Comparison of ENCODE assay signal across 8 cellular contexts in the genomic region with DNA sequence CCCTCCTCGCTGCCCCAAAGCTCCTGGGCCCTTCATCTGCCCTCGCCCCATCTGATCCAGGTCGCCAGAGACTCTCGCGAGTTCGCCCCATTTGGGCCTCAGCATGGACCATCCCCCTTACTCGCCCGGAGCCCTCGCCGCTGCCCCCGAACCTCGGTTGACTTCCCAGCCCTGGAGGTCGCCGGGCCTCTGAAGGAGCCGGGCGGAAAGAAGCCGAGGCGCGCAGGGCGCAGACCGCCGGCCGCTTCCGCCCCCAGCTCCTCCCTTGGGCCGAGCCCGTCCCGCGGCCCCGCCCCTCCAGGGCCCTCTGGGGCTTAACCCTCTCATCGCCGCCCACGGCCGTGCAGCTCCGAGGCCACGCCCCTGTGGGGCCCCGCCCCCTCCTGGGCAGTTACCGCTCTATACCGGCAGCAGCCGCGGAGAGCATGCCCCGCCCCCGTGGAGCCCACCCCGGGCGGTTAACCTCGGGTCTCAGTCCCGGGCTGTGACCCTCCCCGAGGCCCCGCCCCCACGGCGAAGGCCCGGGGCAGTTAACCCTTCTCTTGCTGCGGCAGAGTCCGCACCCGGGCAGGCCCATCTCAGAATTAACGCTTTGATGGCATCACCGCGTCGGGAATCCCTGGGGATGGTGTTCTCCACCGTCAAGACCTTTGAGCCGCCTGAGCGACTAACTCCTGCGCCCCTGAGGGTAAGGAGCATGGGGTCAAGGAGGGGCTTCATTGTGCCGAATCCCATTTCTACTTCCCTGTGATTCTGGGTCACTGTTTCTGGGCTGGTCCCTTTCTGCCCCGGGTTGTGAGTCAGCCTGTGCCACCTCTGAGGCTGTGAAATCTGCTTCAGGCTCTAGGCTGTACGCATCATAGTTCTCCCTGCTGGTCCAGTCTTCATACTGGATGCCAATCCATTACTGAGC. TPM values are rescaled to one million over a fixed set of nuclear protein-coding genes. Genes with fewer than 3 reads are reported as not detected.
DNase-seq lines count a peak whose midpoint lies in the region; ATAC-seq and TF ChIP-seq lines count a peak whose summit lies in the region.

A gene with protein sequence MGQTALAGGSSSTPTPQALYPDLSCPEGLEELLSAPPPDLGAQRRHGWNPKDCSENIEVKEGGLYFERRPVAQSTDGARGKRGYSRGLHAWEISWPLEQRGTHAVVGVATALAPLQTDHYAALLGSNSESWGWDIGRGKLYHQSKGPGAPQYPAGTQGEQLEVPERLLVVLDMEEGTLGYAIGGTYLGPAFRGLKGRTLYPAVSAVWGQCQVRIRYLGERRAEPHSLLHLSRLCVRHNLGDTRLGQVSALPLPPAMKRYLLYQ (minus strand): TSS at position 210 of the 913 bp plus-strand sequence. CDS start 402 bp downstream, outside the sequence.

- H3K36me3 Mint-ChIP-seq in activated CD4-positive, alpha-beta T cell treated with anti-CD3 and anti-CD28 coated beads, Interleukin-2, amount 10 ng/mL, durations not matched to agents 7 days and 5 days (ENCODE audit: low read depth), result peaks cover 52% of the 10 kb centered on the region

- DNase-seq in C1 segment of cervical spinal cord (lab: John Stamatoyannopoulos, UW), result peak; percentile 52 to 95 (median 84)
- peak; percentile 96 for DNase-seq in NCI-H748 (lab: John Stamatoyannopoulos, UW; ENCODE audit: unreplicated experiment)
- peak; percentile 99 for DNase-seq in activated CD4-positive, alpha-beta T cell treated with anti-CD3 and anti-CD28 coated beads, Interleukin-2, amount 10 ng/mL, durations not matched to agents 7 days and 5 days
- peak; percentile 98 for DNase-seq in coronary artery (ENCODE audit: low spot score)
- DNase-seq in left lobe of liver (ENCODE audit: low spot score), result peak; percentile 99
- DNase-seq in stimulated activated CD4-positive, alpha-beta T cell treated with anti-CD3 and anti-CD28 coated beads, Interleukin-2, amount 100 ng/mL, for 24 hours, result peak; percentile 100

- POLR2A ChIA-PET in activated CD4-positive, alpha-beta T cell treated with anti-CD3 and anti-CD28 coated beads, Interleukin-2, amount 10 ng/mL, durations not matched to agents 7 days and 5 days (lab: Charles Lee), result interaction anchor here (0.8 to 2.8 kb wide), 6 partner anchors 18 to 84 kb away, joined by 3 to 23 read pairs (median 4); a partner anchor contains a TSS

- no peaks in the 10 kb centered on the region for H3K9me3 Mint-ChIP-seq in activated CD4-positive, alpha-beta T cell treated with anti-CD3 and anti-CD28 coated beads, Interleukin-2, amount 10 ng/mL, durations not matched to agents 7 days and 5 days

- peak within 1 kb of the TSS; percentile 91 to 95 for H3K27ac ChIP-seq in coronary artery

- peaks cover 60% of the 10 kb centered on the region for H3K4me1 Mint-ChIP-seq in activated CD4-positive, alpha-beta T cell treated with anti-CD3 and anti-CD28 coated beads, Interleukin-2, amount 10 ng/mL, durations not matched to agents 7 days and 5 days

- no peaks in the 10 kb centered on the region for H3K27me3 Mint-ChIP-seq in activated CD4-positive, alpha-beta T cell treated with anti-CD3 and anti-CD28 coated beads, Interleukin-2, amount 10 ng/mL, durations not matched to agents 7 days and 5 days

- CTCF ChIA-PET in activated CD4-positive, alpha-beta T cell treated with anti-CD3 and anti-CD28 coated beads, Interleukin-2, amount 10 ng/mL, durations not matched to agents 7 days and 5 days (lab: Charles Lee), result interaction anchor here (0.6 to 5.1 kb wide), 58 partner anchors 9 to 1173 kb away, joined by 3 to 55 read pairs (median 5); a partner anchor contains a TSS

- no peak for TF ChIP-seq CTCF in coronary artery (IDR thresholded peaks at IDR 0.05)

- peak within 1 kb of the TSS; percentile 78 for H3K4me3 Mint-ChIP-seq in activated CD4-positive, alpha-beta T cell treated with anti-CD3 and anti-CD28 coated beads, Interleukin-2, amount 10 ng/mL, durations not matched to agents 7 days and 5 days

- ATAC-seq in GM19395 (IDR thresholded peaks at IDR 0.05; ENCODE audit: unreplicated experiment) (peak; percentile 64), HG03521 (IDR thresholded peaks at IDR 0.05; ENCODE audit: unreplicated experiment) (peak; percentile 69), left lobe of liver (peak; percentile 89)

- peak within 1 kb of the TSS; percentile 81 for H3K4me3 ChIP-seq in coronary artery

- peak within 1 kb of the TSS; percentile 91 for H3K27ac Mint-ChIP-seq in activated CD4-positive, alpha-beta T cell treated with anti-CD3 and anti-CD28 coated beads, Interleukin-2, amount 10 ng/mL, durations not matched to agents 7 days and 5 days

RNA-seq across cellular contexts. Expression of the gene that starts here (rescaled TPM):
- 10 to 100 TPM; 15.4 to 17.3 TPM for total RNA-seq in activated CD4-positive, alpha-beta T cell treated with anti-CD3 and anti-CD28 coated beads, Interleukin-2, amount 10 ng/mL, durations not matched to agents 7 days and 5 days
- total RNA-seq in left lobe of liver, result 4.7 TPM

Comparison
In these comparisons a context has a peak if more than half of its experiments do, and no peak if none do; other contexts are left out.
1. Peak in every context shown above with its lines: DNase-seq, ATAC-seq, H3K4me3 ChIP-seq and H3K27ac ChIP-seq.